In the genomic region with DNA sequence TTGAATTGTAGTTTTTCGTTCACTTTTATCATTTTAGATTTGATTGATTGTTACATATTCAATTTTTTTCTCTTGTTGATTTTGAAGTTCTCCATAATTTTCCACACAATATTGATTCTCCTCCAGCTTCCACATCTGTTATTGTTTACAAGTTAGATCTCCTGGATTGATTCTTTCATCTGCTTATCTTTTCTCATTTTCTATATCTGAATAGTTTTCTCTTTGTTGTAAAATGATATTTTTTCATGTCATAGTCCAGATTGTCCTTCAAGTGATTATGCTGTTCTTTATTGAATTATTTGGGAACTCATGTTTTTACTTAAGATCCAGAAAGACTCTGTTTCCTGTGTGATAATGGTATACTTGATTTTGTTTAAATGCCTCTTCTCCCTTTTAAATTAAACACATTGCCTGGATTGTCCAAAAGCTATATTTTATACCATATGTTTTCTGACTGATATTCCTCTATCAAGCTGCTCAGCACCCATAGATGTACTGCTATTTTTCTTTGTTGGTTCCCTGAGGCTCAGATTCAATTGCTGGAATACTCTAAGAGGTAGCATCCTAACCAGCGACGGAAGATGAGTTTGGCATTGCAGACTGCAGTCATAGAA, we compare ENCODE assay signal across 21 cellular contexts.
A peak's percentile ranks its signal among the peaks of the same experiment; 100 is the strongest.
DNase-seq lines count a peak whose midpoint lies in the region; ATAC-seq and TF ChIP-seq lines count a peak whose summit lies in the region.
"Had no signal": no experiment of that assay in that cellular context is flagged by ENCODE, and none has a peak within 500 bp of the region (broad histone marks: within the 10 kb centered on the region; RNA-seq: fewer than 3 reads in every experiment).

No MANE protein-coding gene starts in this region.

- peaks cover 11% of the 10 kb centered on the region for H3K4me1 Mint-ChIP-seq in GM23338
- no peaks in the 10 kb centered on the region for H3K4me1 Mint-ChIP-seq in glutamatergic neuron (ENCODE audit: low read depth, unreplicated experiment)
- H3K4me1 Mint-ChIP-seq: IgD-negative memory B cell had no signal

- H3K4me1 ChIP-seq in BE2C, result peaks cover 20% of the 10 kb centered on the region
- H3K4me1 ChIP-seq in GM23338 (ENCODE audit: insufficient read depth), result peaks cover 24% of the 10 kb centered on the region
- H3K4me1 ChIP-seq in adipocyte (ENCODE audit: control insufficient read depth, insufficient read depth, low read length), result peaks cover 10% of the 10 kb centered on the region
- peaks cover 0 to 4% of the 10 kb centered on the region in 2 donors for H3K4me1 ChIP-seq in neuronal stem cell (ENCODE audit: control insufficient read depth in 2 of 2, insufficient read depth in 1 of 2, low read depth in 1 of 2, low read length in 2 of 2)
- no peaks in the 10 kb centered on the region for H3K4me1 ChIP-seq in gastrocnemius medialis
- no peaks in the 10 kb centered on the region for H3K4me1 ChIP-seq in trophoblast cell (ENCODE audit: control insufficient read depth in 1 of 2, insufficient read depth in 2 of 2, low read length in 2 of 2)
- H3K4me1 ChIP-seq in sigmoid colon, result no peaks in the 10 kb centered on the region
- H3K4me1 ChIP-seq: BLaER1 had no signal

- no peak overlapping the region for H3K14ac ChIP-seq in neuronal stem cell (ENCODE audit: low read length)
- no peak overlapping the region for H3K14ac ChIP-seq in trophoblast cell (ENCODE audit: low read length)

- H2BK120ac ChIP-seq in neuronal stem cell (ENCODE audit: low read depth, low read length) (no peak overlapping the region), trophoblast cell (ENCODE audit: insufficient read depth, low read length, poor library complexity) (no peak overlapping the region)

- H3K4me2 ChIP-seq in GM23338 (no peak overlapping the region), neuronal stem cell (ENCODE audit: insufficient read depth, low read length, poor library complexity, severe bottlenecking) (no peak overlapping the region), trophoblast cell (ENCODE audit: low read length) (no peak overlapping the region)
- H3K4me2 ChIP-seq: BLaER1 had no signal

- H4K20me1 ChIP-seq in GM23338 (replicated peaks; ENCODE audit: insufficient read depth), result no peaks in the 10 kb centered on the region
- H4K20me1 ChIP-seq: BLaER1 had no signal

- no peaks in the 10 kb centered on the region for H3K27me3 Mint-ChIP-seq in GM23338 (ENCODE audit: insufficient read depth, low read depth, poor library complexity)
- no peaks in the 10 kb centered on the region for H3K27me3 Mint-ChIP-seq in glutamatergic neuron (ENCODE audit: unreplicated experiment)

- H4K91ac ChIP-seq in neuronal stem cell (ENCODE audit: low read depth, low read length, poor library complexity) (no peak overlapping the region), trophoblast cell (ENCODE audit: low read depth, low read length) (no peak overlapping the region)

- TF ChIP-seq POLR2A in gastrocnemius medialis (IDR thresholded peaks at IDR 0.05), result no peak
- no peak for TF ChIP-seq POLR2A in sigmoid colon (IDR thresholded peaks at IDR 0.05)

- H4K12ac ChIP-seq in trophoblast cell (ENCODE audit: low read depth, low read length), result no peak overlapping the region

- H2BK12ac ChIP-seq in neuronal stem cell (ENCODE audit: low read length), result no peak overlapping the region
- no peak overlapping the region for H2BK12ac ChIP-seq in trophoblast cell (ENCODE audit: low read length)

- H3K4ac ChIP-seq in neuronal stem cell (ENCODE audit: low read length) (no peak overlapping the region), trophoblast cell (ENCODE audit: low read depth, low read length) (no peak overlapping the region)

- H3K36me3 ChIP-seq in BE2C (no peaks in the 10 kb centered on the region), GM23338 (ENCODE audit: insufficient read depth) (no peaks in the 10 kb centered on the region), adipocyte (ENCODE audit: control insufficient read depth, insufficient read depth, low read length, severe bottlenecking) (no peaks in the 10 kb centered on the region), neuronal stem cell (replicated peaks in 1 of 2; ENCODE audit: control insufficient read depth in 2 of 2, insufficient read depth in 2 of 2, low read length in 2 of 2) (no peaks in the 10 kb centered on the region), gastrocnemius medialis (no peaks in the 10 kb centered on the region), trophoblast cell (ENCODE audit: control insufficient read depth in 1 of 2, insufficient read depth in 2 of 2, low read length in 2 of 2) (no peaks in the 10 kb centered on the region), sigmoid colon (no peaks in the 10 kb centered on the region)
- H3K36me3 ChIP-seq: BLaER1 had no signal

- H2AFZ ChIP-seq in GM23338 (peak overlapping the region; percentile 61; the same call in 1 of the 2 replicates), neuronal stem cell (ENCODE audit: low read length) (peak overlapping the region; percentile 76), trophoblast cell (ENCODE audit: insufficient read depth, low read length, poor library complexity) (no peak overlapping the region)

- H3K79me1 ChIP-seq in neuronal stem cell (ENCODE audit: low read depth, low read length) (no peaks in the 10 kb centered on the region), trophoblast cell (ENCODE audit: low read length) (no peaks in the 10 kb centered on the region)

- H3K9me3 Mint-ChIP-seq in GM23338 (no peaks in the 10 kb centered on the region), glutamatergic neuron (ENCODE audit: unreplicated experiment) (no peaks in the 10 kb centered on the region)
- H3K9me3 Mint-ChIP-seq: H9, IgD-negative memory B cell had no signal

- no CpG with 5 or more reads among the region's 3 CpGs for WGBS in neuronal stem cell (ENCODE audit: extremely low coverage in 2 of 2, insufficient read length in 2 of 2, insufficient replicate concordance in 1 of 2), 2 donors
- no CpG with 5 or more reads among the region's 3 CpGs for WGBS in trophoblast cell (ENCODE audit: extremely low coverage, insufficient coverage, insufficient read length)
- WGBS in sigmoid colon, 2 donors, result 84 to 93% methylated on average over 3 of the region's 3 CpGs

- no peak overlapping the region for H3K18ac ChIP-seq in neuronal stem cell (ENCODE audit: low read length)
- H3K18ac ChIP-seq in trophoblast cell (ENCODE audit: low read length), result no peak overlapping the region

- no peaks in the 10 kb centered on the region for H3K27me3 ChIP-seq in BE2C
- no peaks in the 10 kb centered on the region for H3K27me3 ChIP-seq in GM23338 (ENCODE audit: insufficient read depth)
- H3K27me3 ChIP-seq in adipocyte (replicated peaks; ENCODE audit: control insufficient read depth, insufficient read depth, low read length), result no peaks in the 10 kb centered on the region
- H3K27me3 ChIP-seq in neuronal stem cell (ENCODE audit: control insufficient read depth in 3 of 3, insufficient read depth in 3 of 3, low read depth in 1 of 3, low read length in 3 of 3), result no peaks in the 10 kb centered on the region
- H3K27me3 ChIP-seq in gastrocnemius medialis, result no peaks in the 10 kb centered on the region
- H3K27me3 ChIP-seq in trophoblast cell (ENCODE audit: insufficient read depth, low read length), result no peaks in the 10 kb centered on the region
- H3K27me3 ChIP-seq in sigmoid colon, result no peaks in the 10 kb centered on the region
- H3K27me3 ChIP-seq: BLaER1 had no signal

- H2BK5ac ChIP-seq in neuronal stem cell (ENCODE audit: low read length), result no peak overlapping the region
- H2BK5ac ChIP-seq in trophoblast cell (ENCODE audit: low read depth, low read length, poor library complexity), result no peak overlapping the region

- H3K79me2 ChIP-seq in GM23338 (replicated peaks; ENCODE audit: insufficient read depth) (no peaks in the 10 kb centered on the region), trophoblast cell (ENCODE audit: control insufficient read depth, insufficient read depth, low read length, poor library complexity) (no peaks in the 10 kb centered on the region)

- DNase-seq in BE2C (peak; percentile 8), GM23338 (ENCODE audit: low spot score) (no peak), adipocyte (ENCODE audit: low read depth) (no peak), neuronal stem cell (ENCODE audit: low spot score) (no peak), gastrocnemius medialis (no peak), trophoblast cell (no peak), glutamatergic neuron (no peak), sigmoid colon (no peak)
- DNase-seq: DMS79 treated with DMSO at 0.1 percent for 48 hours, H9, Karpas-422, NCI-H1048, NCI-H1436 treated with DMSO at 0.1 percent for 48 hours, NCI-H2029 treated with DMSO at 0.1 percent for 48 hours, NCI-H2171, NCI-H446, NCI-H526 treated with DMSO at 0.1 percent for 48 hours, PC-3 had no signal

- no peak for TF ChIP-seq EP300 in sigmoid colon (IDR thresholded peaks at IDR 0.05)

- H3K9me3 ChIP-seq in BE2C (no peaks in the 10 kb centered on the region), adipocyte (ENCODE audit: control insufficient read depth, low read length) (no peaks in the 10 kb centered on the region), neuronal stem cell (replicated peaks in 1 of 2; ENCODE audit: control insufficient read depth in 2 of 2, insufficient read depth in 1 of 2, low read depth in 1 of 2, low read length in 2 of 2) (no peaks in the 10 kb centered on the region), gastrocnemius medialis (no peaks in the 10 kb centered on the region), trophoblast cell (ENCODE audit: insufficient read depth, low read depth, low read length) (no peaks in the 10 kb centered on the region), sigmoid colon (no peaks in the 10 kb centered on the region)
- H3K9me3 ChIP-seq: BLaER1 had no signal

- intact Hi-C loops in gastrocnemius medialis (cut with DNase I; ENCODE audit: low total_unique reads) (no loop called here), sigmoid colon (cut with DNase I) (no loop called here)

- H3K27ac Mint-ChIP-seq in GM23338, result no peak overlapping the region
- H3K27ac Mint-ChIP-seq in glutamatergic neuron (ENCODE audit: unreplicated experiment), result no peak overlapping the region
- H3K27ac Mint-ChIP-seq: H9, IgD-negative memory B cell had no signal

- no peaks in the 10 kb centered on the region for H3K9me2 ChIP-seq in GM23338 (ENCODE audit: insufficient read depth)

- no peak overlapping the region for H2BK15ac ChIP-seq in neuronal stem cell (ENCODE audit: low read length)

- no peak overlapping the region for H3K27ac ChIP-seq in GM23338 (ENCODE audit: low read depth)
- H3K27ac ChIP-seq in neuronal stem cell (replicated peaks; ENCODE audit: low read length), result no peak overlapping the region
- no peak overlapping the region for H3K27ac ChIP-seq in gastrocnemius medialis
- no peak overlapping the region for H3K27ac ChIP-seq in trophoblast cell (ENCODE audit: low read depth, low read length)
- no peak overlapping the region for H3K27ac ChIP-seq in sigmoid colon
- H3K27ac ChIP-seq: BLaER1, RWPE1 had no signal

- H3K4me3 ChIP-seq in BE2C (ENCODE audit: low read depth, low read length) (peak overlapping the region; percentile 9; the same call in 1 of the 2 replicates), GM23338 (no peak overlapping the region), adipocyte (ENCODE audit: low read length) (peak overlapping the region; percentile 51), neuronal stem cell (ENCODE audit: low read length in 2 of 2) (no peak overlapping the region), gastrocnemius medialis (no peak overlapping the region), trophoblast cell (ENCODE audit: low read depth, low read length) (no peak overlapping the region), sigmoid colon (no peak overlapping the region)
- H3K4me3 ChIP-seq: BLaER1 had no signal

- H4K8ac ChIP-seq in neuronal stem cell (ENCODE audit: low read depth, low read length) (no peak overlapping the region), trophoblast cell (ENCODE audit: low read depth, low read length) (no peak overlapping the region)

- in situ Hi-C loops in gastrocnemius medialis (cut with MboI; ENCODE audit: low sequenced_read_pairs in 4 of 4), result no loop called here

- H3K4me3 Mint-ChIP-seq in GM23338 (no peak overlapping the region), glutamatergic neuron (ENCODE audit: unreplicated experiment) (no peak overlapping the region)
- H3K4me3 Mint-ChIP-seq: H9, IgD-negative memory B cell had no signal

- TF ChIP-seq CTCF in BE2C (IDR thresholded peaks at IDR 0.05; ENCODE audit: low read depth, low read length), result no peak
- no peak for TF ChIP-seq CTCF in GM23338 (conservative IDR thresholded peaks at IDR 0.05; ENCODE audit: low read depth in 2 of 2)
- no peak for TF ChIP-seq CTCF in gastrocnemius medialis (IDR thresholded peaks at IDR 0.05 in 4 of 5, conservative IDR thresholded peaks at IDR 0.05 in 1 of 5)
- TF ChIP-seq CTCF in glutamatergic neuron (IDR thresholded peaks at IDR 0.05; ENCODE audit: partially characterized antibody, unreplicated experiment), result no peak
- TF ChIP-seq CTCF in sigmoid colon (IDR thresholded peaks at IDR 0.05), result no peak

- peak overlapping the region; percentile 16 for H3K9ac ChIP-seq in adipocyte (ENCODE audit: low read length)
- no peak overlapping the region for H3K9ac ChIP-seq in neuronal stem cell (ENCODE audit: low read depth, low read length, poor library complexity)
- no peak overlapping the region for H3K9ac ChIP-seq in trophoblast cell (ENCODE audit: low read length)
- H3K9ac ChIP-seq: BLaER1 had no signal

- H3K23ac ChIP-seq in neuronal stem cell (ENCODE audit: low read depth, low read length, poor library complexity) (no peak overlapping the region), trophoblast cell (ENCODE audit: low read length) (no peak overlapping the region)

- H3K36me3 Mint-ChIP-seq in GM23338 (ENCODE audit: low read depth), result no peaks in the 10 kb centered on the region
- H3K36me3 Mint-ChIP-seq in glutamatergic neuron (ENCODE audit: unreplicated experiment), result no peaks in the 10 kb centered on the region
- H3K36me3 Mint-ChIP-seq: IgD-negative memory B cell had no signal

- no peak for ATAC-seq in GM23338
- no peak for ATAC-seq in gastrocnemius medialis
- ATAC-seq: PC-3 had no signal

- H3F3A ChIP-seq in GM23338 (replicated peaks; ENCODE audit: low read depth), result no peaks in the 10 kb centered on the region

- H2AK5ac ChIP-seq in neuronal stem cell (ENCODE audit: low read depth, low read length), result no peak overlapping the region
- H2AK5ac ChIP-seq in trophoblast cell (ENCODE audit: low read length), result no peak overlapping the region

Comparison
In these comparisons a context has a peak if more than half of its experiments do, and no peak if none do; other contexts are left out.
1. H3K4me3 ChIP-seq: peak in BE2C (single experiment) and adipocyte (single experiment); none in GM23338 (single experiment), neuronal stem cell (0 of 2), gastrocnemius medialis (0 of 4), trophoblast cell (single experiment) and sigmoid colon (0 of 4).